ENCODE assay signal across 10 cellular contexts in genomic region chr5:52922384-52922783, GRCh38.
DNase-seq lines count a peak whose midpoint lies in the region; ATAC-seq and TF ChIP-seq lines count a peak whose summit lies in the region.
"Had no signal": no experiment of that assay in that cellular context is flagged by ENCODE, and none has a peak within 500 bp of the region (broad histone marks: within the 10 kb centered on the region; RNA-seq: fewer than 3 reads in every experiment).

No MANE protein-coding gene starts in this region.

- H3K27me3 ChIP-seq in brain microvascular endothelial cell (replicated peaks) = no peaks in the 10 kb centered on the region
- no peaks in the 10 kb centered on the region for H3K27me3 ChIP-seq in lower lobe of right lung (ENCODE audit: low read depth)
- H3K27me3 ChIP-seq in testis = no peaks in the 10 kb centered on the region

- peak; percentile 85 for ATAC-seq in lower lobe of right lung
- ATAC-seq in HG02852 (IDR thresholded peaks at IDR 0.05; ENCODE audit: unreplicated experiment) = no peak

- peak; percentile 88 for DNase-seq in AG10803 (ENCODE audit: low read depth)
- DNase-seq in LHCN-M2 (ENCODE audit: low read depth) = peak; percentile 99
- peak; percentile 98 for DNase-seq in brain microvascular endothelial cell
- DNase-seq in lower lobe of right lung = peak; percentile 49
- no peak for DNase-seq in testis
- no peak for DNase-seq in Kasumi-1 (lab: John Stamatoyannopoulos, UW)
- DNase-seq in NCI-H2107 treated with DMSO at 0.1 percent for 48 hours (lab: John Stamatoyannopoulos, UW; ENCODE audit: unreplicated experiment) = no peak
- DNase-seq: naive B cell had no signal

- intact Hi-C loops in lower lobe of right lung (cut with DNase I) (no loop called here), testis (cut with DNase I; ENCODE audit: low total_unique reads) (no loop called here)

- H3K27ac ChIP-seq in brain microvascular endothelial cell (peak overlapping the region; percentile 67), lower lobe of right lung (no peak overlapping the region), testis (no peak overlapping the region)
- H3K27ac ChIP-seq: VCaP had no signal

- in situ Hi-C loops in brain microvascular endothelial cell (cut with HindIII; ENCODE audit: low pct_ligation_motif_present, low sequenced_read_pairs) = no loop called here

- TF ChIP-seq CTCF in AG10803 (conservative IDR thresholded peaks at IDR 0.05; ENCODE audit: low read length) (no peak), brain microvascular endothelial cell (IDR thresholded peaks at IDR 0.05; ENCODE audit: low read depth, low read length, missing control alignments) (peak; percentile 18), lower lobe of right lung (IDR thresholded peaks at IDR 0.05) (no peak), testis (IDR thresholded peaks at IDR 0.05) (no peak)

- no peak for TF ChIP-seq POLR2A in testis (IDR thresholded peaks at IDR 0.05)

- WGBS in testis, 2 donors = 77 to 85% methylated on average over 2 of the region's 2 CpGs

- no peak overlapping the region for H3K4me3 ChIP-seq in AG10803 (ENCODE audit: low read length)
- H3K4me3 ChIP-seq in brain microvascular endothelial cell (ENCODE audit: low read depth, low read length) = no peak overlapping the region
- H3K4me3 ChIP-seq in lower lobe of right lung = no peak overlapping the region
- H3K4me3 ChIP-seq in testis = no peak overlapping the region

- H3K9me3 ChIP-seq in lower lobe of right lung (no peaks in the 10 kb centered on the region), testis (no peaks in the 10 kb centered on the region)

- H3K4me1 ChIP-seq in lower lobe of right lung (no peaks in the 10 kb centered on the region), testis (no peaks in the 10 kb centered on the region)

- H3K36me3 ChIP-seq in brain microvascular endothelial cell (replicated peaks) = no peaks in the 10 kb centered on the region
- peaks cover 49% of the 10 kb centered on the region for H3K36me3 ChIP-seq in lower lobe of right lung
- no peaks in the 10 kb centered on the region for H3K36me3 ChIP-seq in testis (ENCODE audit: low read depth, missing control alignments)

Comparison
In these comparisons a context has a peak if more than half of its experiments do, and no peak if none do; other contexts are left out.
1. DNase-seq: peak in AG10803 (single experiment), LHCN-M2 (single experiment), brain microvascular endothelial cell (single experiment) and lower lobe of right lung (single experiment); none in testis (single experiment), Kasumi-1 (0 of 2) and NCI-H2107 treated with DMSO at 0.1 percent for 48 hours (single experiment).